In the genomic region with DNA sequence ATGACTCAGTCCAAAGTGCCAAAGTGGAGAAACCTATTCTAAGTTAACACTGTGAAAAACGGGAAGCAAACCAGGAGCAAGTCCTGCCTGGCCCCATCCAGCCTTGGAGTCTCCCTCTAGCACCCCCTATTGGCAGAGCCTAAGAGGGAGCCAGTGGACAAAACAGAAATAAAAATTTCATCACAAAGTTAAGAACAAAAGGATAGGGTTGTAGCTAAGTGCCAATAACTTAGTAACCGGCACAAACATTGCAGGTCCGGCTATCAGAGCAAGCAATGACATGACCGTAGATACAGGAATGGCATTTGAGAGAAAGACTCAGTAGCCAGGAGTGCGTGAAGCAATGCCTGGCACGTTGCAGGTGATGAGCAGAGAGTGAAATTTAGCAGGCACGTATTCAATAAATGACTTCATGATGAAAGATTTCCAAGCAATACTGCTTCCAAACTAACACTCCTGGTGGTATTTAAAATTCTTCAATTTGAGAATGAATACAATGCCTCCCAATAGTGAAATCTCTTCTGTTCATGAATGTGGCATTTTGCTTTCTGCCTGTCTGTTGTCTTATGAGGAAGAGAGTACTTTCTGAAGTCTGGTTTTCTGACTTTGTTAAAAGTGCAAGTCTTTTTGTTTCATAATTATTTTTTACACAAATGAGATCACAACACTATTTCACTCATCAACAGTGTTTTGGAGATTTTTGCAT, we compare ENCODE assay signal across 8 cellular contexts.
DNase-seq lines count a peak whose midpoint lies in the region; ATAC-seq and TF ChIP-seq lines count a peak whose summit lies in the region.

No MANE protein-coding gene starts in this region.

- peak; percentile 54 for TF ChIP-seq RAD21 in SK-N-SH (IDR thresholded peaks at IDR 0.05; ENCODE audit: low read length)

- no peak overlapping the region for H3K9ac ChIP-seq in SK-N-SH

- DNase-seq in GM12864 (ENCODE audit: low read depth) = no peak
- DNase-seq in SK-N-SH = no peak
- DNase-seq in iPS DF 6.9 (ENCODE audit: low read depth, low spot score) = peak; percentile 41
- no peak for DNase-seq in epidermal melanocyte (ENCODE audit: insufficient read length, low spot score)
- no peak for DNase-seq in activated naive CD8-positive, alpha-beta T cell treated with anti-CD3 and anti-CD28 coated beads for 36 hours
- DNase-seq in CD4-positive, alpha-beta memory T cell = no peak

- H3K4me3 ChIP-seq in GM12864 (ENCODE audit: low read depth, low read length) (no peak overlapping the region), SK-N-SH (ENCODE audit: low read depth in 2 of 2, low read length in 1 of 2) (no peak overlapping the region; a peak in 1 of 4 replicates), iPS DF 6.9 (ENCODE audit: low read length) (no peak overlapping the region)
- no peak overlapping the region for H3K4me3 ChIP-seq in CD4-positive, alpha-beta memory T cell (ENCODE audit: low read length in 2 of 2)

- no peaks in the 10 kb centered on the region for H3K9me3 ChIP-seq in SK-N-SH
- no peaks in the 10 kb centered on the region for H3K9me3 ChIP-seq in iPS DF 6.9 (ENCODE audit: control insufficient read depth, insufficient read depth, low read length)
- no peaks in the 10 kb centered on the region for H3K9me3 ChIP-seq in CD4-positive, alpha-beta memory T cell (ENCODE audit: control insufficient read depth in 1 of 2, low read length in 2 of 2)

- H3K27me3 ChIP-seq in SK-N-SH (ENCODE audit: insufficient read depth) (no peaks in the 10 kb centered on the region), iPS DF 6.9 (ENCODE audit: control insufficient read depth, insufficient read depth, low read length) (no peaks in the 10 kb centered on the region)
- no peaks in the 10 kb centered on the region for H3K27me3 ChIP-seq in CD4-positive, alpha-beta memory T cell (ENCODE audit: insufficient read depth, low read length)

- no peaks in the 10 kb centered on the region for H3K36me3 ChIP-seq in SK-N-SH (replicated peaks in 1 of 2; ENCODE audit: control insufficient read depth in 1 of 2, insufficient read depth in 2 of 2, low read length in 1 of 2)
- H3K36me3 ChIP-seq in iPS DF 6.9 (ENCODE audit: control insufficient read depth, insufficient read depth, low read length) = no peaks in the 10 kb centered on the region
- no peaks in the 10 kb centered on the region for H3K36me3 ChIP-seq in CD4-positive, alpha-beta memory T cell (ENCODE audit: insufficient read depth, low read length)

- ATAC-seq in HG02870 (IDR thresholded peaks at IDR 0.05; ENCODE audit: unreplicated experiment) = peak; percentile 30
- no peak for ATAC-seq in GM18861 (IDR thresholded peaks at IDR 0.05; ENCODE audit: unreplicated experiment)

- H3K4me3 Mint-ChIP-seq in activated naive CD8-positive, alpha-beta T cell treated with anti-CD3 and anti-CD28 coated beads for 36 hours = no peak overlapping the region
- no peak overlapping the region for H3K4me3 Mint-ChIP-seq in CD4-positive, alpha-beta memory T cell

- no peaks in the 10 kb centered on the region for H3F3A ChIP-seq in SK-N-SH (replicated peaks; ENCODE audit: insufficient read depth)

- H3K4me1 Mint-ChIP-seq in activated naive CD8-positive, alpha-beta T cell treated with anti-CD3 and anti-CD28 coated beads for 36 hours = no peaks in the 10 kb centered on the region
- H3K4me1 Mint-ChIP-seq in CD4-positive, alpha-beta memory T cell = no peaks in the 10 kb centered on the region

- 49% methylated on average over 7 of the region's 7 CpGs for WGBS in SK-N-SH (ENCODE audit: low lambda C conversion rate)
- WGBS in iPS DF 6.9 (ENCODE audit: insufficient coverage, insufficient read length) = no CpG with 5 or more reads among the region's 7 CpGs

- CTCF ChIA-PET in SK-N-SH (lab: Yijun Ruan, JAX) = interaction anchor here (1.1 to 2.3 kb wide), 2 partner anchors 10 to 11 kb away, joined by 3 to 6 read pairs; no protein-coding TSS in a partner anchor
- CTCF ChIA-PET in CD4-positive, alpha-beta memory T cell (lab: Charles Lee; ENCODE audit: partially characterized antibody) = no interaction called here

- H3K4me2 ChIP-seq in SK-N-SH = no peak overlapping the region

- H3K9me3 Mint-ChIP-seq in activated naive CD8-positive, alpha-beta T cell treated with anti-CD3 and anti-CD28 coated beads for 36 hours = no peaks in the 10 kb centered on the region
- H3K9me3 Mint-ChIP-seq in CD4-positive, alpha-beta memory T cell = peaks cover 0 to 3% (median 0%) of the 10 kb centered on the region in 8 donors

- no peaks in the 10 kb centered on the region for H3K9me2 ChIP-seq in SK-N-SH

- peak; percentile 72 for TF ChIP-seq CTCF in GM12864 (IDR thresholded peaks at IDR 0.05; ENCODE audit: low read depth, low read length, missing control alignments)
- peak; percentile 62 for TF ChIP-seq CTCF in SK-N-SH (IDR thresholded peaks at IDR 0.05)

- POLR2A ChIA-PET in SK-N-SH (lab: Yijun Ruan, JAX) = no interaction called here
- POLR2A ChIA-PET in CD4-positive, alpha-beta memory T cell (lab: Charles Lee; ENCODE audit: partially characterized antibody) = no interaction called here

- H3K79me2 ChIP-seq in SK-N-SH (ENCODE audit: insufficient read depth) = no peaks in the 10 kb centered on the region

- H2AFZ ChIP-seq in SK-N-SH (ENCODE audit: low read depth) = no peak overlapping the region

- H3K27ac Mint-ChIP-seq in activated naive CD8-positive, alpha-beta T cell treated with anti-CD3 and anti-CD28 coated beads for 36 hours = no peak overlapping the region
- no peak overlapping the region for H3K27ac Mint-ChIP-seq in CD4-positive, alpha-beta memory T cell

- H4K20me1 ChIP-seq in SK-N-SH (ENCODE audit: insufficient read depth) = no peaks in the 10 kb centered on the region

- H3K4me1 ChIP-seq in SK-N-SH (ENCODE audit: control insufficient read depth in 1 of 2, insufficient read depth in 2 of 2, low read depth in 1 of 2, low read length in 1 of 2) = peaks cover 0 to 2% of the 10 kb centered on the region in 2 experiments; a peak in 2 of 4 replicates
- H3K4me1 ChIP-seq in iPS DF 6.9 (ENCODE audit: control insufficient read depth, insufficient read depth, low read length) = no peaks in the 10 kb centered on the region; the same call in 1 of the 2 replicates
- H3K4me1 ChIP-seq in CD4-positive, alpha-beta memory T cell (ENCODE audit: insufficient read depth, low read length) = no peaks in the 10 kb centered on the region

- no peaks in the 10 kb centered on the region for H3K36me3 Mint-ChIP-seq in activated naive CD8-positive, alpha-beta T cell treated with anti-CD3 and anti-CD28 coated beads for 36 hours
- no peaks in the 10 kb centered on the region for H3K36me3 Mint-ChIP-seq in CD4-positive, alpha-beta memory T cell

- H3K27ac ChIP-seq in SK-N-SH (ENCODE audit: low read depth in 2 of 2, low read length in 1 of 2) = no peak overlapping the region
- no peak overlapping the region for H3K27ac ChIP-seq in iPS DF 6.9 (ENCODE audit: low read length)
- no peak overlapping the region for H3K27ac ChIP-seq in CD4-positive, alpha-beta memory T cell (ENCODE audit: low read depth, low read length)

- TF ChIP-seq EP300 in SK-N-SH (IDR thresholded peaks at IDR 0.05; ENCODE audit: borderline replicate concordance in 1 of 2, low read depth in 1 of 2, low read length in 1 of 2) = no peak

- intact Hi-C loops in CD4-positive, alpha-beta memory T cell (cut with micrococcal nuclease) = no loop called here

- H3K27me3 Mint-ChIP-seq in activated naive CD8-positive, alpha-beta T cell treated with anti-CD3 and anti-CD28 coated beads for 36 hours = no peaks in the 10 kb centered on the region
- peaks cover 0 to 3% of the 10 kb centered on the region in 2 donors for H3K27me3 Mint-ChIP-seq in CD4-positive, alpha-beta memory T cell

TF ChIP-seq in SK-N-SH, 30 proteins besides CTCF, POLR2A, EP300 and RAD21:
- TF ChIP-seq FOXM1 (IDR thresholded peaks at IDR 0.05; ENCODE audit: low read depth) (no peak), RXRA (IDR thresholded peaks at IDR 0.05; ENCODE audit: borderline replicate concordance, low read depth) (no peak), SMC3 (IDR thresholded peaks at IDR 0.05; ENCODE audit: low read depth, low read length) (no peak; the same call in 1 of the 2 replicates), CHD2 (IDR thresholded peaks at IDR 0.05; ENCODE audit: low read length, partially characterized antibody) (no peak), FOSL2 (IDR thresholded peaks at IDR 0.05; ENCODE audit: borderline replicate concordance, low read depth) (no peak), SIN3A (IDR thresholded peaks at IDR 0.05; ENCODE audit: borderline replicate concordance, low read depth, low read length) (no peak), ELF1 (IDR thresholded peaks at IDR 0.05) (no peak), MEF2A (IDR thresholded peaks at IDR 0.05; ENCODE audit: borderline replicate concordance, low read depth) (no peak), TAF1 (IDR thresholded peaks at IDR 0.05; ENCODE audit: borderline replicate concordance, low read depth, low read length) (no peak), MXI1 (IDR thresholded peaks at IDR 0.05; ENCODE audit: low read depth, low read length) (no peak)
- TF ChIP-seq, protein P1, sequence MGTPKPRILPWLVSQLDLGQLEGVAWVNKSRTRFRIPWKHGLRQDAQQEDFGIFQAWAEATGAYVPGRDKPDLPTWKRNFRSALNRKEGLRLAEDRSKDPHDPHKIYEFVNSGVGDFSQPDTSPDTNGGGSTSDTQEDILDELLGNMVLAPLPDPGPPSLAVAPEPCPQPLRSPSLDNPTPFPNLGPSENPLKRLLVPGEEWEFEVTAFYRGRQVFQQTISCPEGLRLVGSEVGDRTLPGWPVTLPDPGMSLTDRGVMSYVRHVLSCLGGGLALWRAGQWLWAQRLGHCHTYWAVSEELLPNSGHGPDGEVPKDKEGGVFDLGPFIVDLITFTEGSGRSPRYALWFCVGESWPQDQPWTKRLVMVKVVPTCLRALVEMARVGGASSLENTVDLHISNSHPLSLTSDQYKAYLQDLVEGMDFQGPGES (IDR thresholded peaks at IDR 0.05; ENCODE audit: low read depth, low read length) = no peak
- TF ChIP-seq, protein P2, sequence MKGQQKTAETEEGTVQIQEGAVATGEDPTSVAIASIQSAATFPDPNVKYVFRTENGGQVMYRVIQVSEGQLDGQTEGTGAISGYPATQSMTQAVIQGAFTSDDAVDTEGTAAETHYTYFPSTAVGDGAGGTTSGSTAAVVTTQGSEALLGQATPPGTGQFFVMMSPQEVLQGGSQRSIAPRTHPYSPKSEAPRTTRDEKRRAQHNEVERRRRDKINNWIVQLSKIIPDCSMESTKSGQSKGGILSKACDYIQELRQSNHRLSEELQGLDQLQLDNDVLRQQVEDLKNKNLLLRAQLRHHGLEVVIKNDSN (IDR thresholded peaks at IDR 0.05; ENCODE audit: borderline replicate concordance, low read depth) = no peak
